In the genomic region with DNA sequence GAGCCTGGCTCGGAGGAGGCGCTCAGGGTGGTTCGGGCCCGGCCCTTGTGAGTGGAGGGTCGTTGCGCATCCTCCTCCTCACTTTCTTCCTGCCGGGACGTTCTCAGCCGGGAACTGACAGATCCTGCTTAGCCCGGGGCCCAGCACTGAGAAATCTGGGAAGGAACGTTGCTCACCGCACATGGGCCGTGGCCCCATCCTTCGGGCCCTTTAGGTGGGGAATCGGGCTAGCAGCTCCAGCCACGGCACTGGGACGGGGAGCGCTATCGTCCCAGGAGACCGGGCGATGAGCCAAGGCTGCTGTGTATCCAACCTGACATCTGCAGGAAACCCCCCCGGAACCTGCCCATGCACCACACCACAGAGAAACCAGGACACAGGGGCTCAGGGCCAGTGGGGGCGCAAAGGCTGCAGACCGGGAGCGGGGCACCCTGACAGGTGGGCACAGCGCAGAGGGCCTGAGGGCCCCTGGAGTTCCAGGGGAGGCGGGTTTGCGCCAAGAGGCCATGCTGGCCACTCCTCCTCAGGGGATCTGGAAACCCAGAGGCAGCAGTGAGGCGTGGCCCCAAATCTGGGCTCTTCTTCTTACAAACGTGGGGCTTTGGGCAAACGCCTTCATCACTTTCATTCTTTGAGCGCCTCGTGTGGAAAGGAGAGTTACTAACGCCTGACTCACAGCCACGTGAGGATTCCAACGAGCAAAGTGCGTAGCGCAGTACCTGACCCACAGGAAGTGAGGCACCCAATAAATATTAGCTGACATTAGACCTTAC, we compare ENCODE assay signal across 8 cellular contexts. TPM values are rescaled to one million over a fixed set of nuclear protein-coding genes. Genes with fewer than 3 reads are reported as not detected.
DNase-seq lines count a peak whose midpoint lies in the region; ATAC-seq, FAIRE-seq and TF ChIP-seq lines count a peak whose summit lies in the region.

Gene SH2D5, minus strand, starts transcription at position 116 of the 773 bp plus-strand sequence. CDS start 4,659 bp downstream, outside the sequence.

- FAIRE-seq in bronchial epithelial cell (lab: Jason Lieb, UNC) (peak; percentile 98), small intestine (lab: Jason Lieb, UNC) (no peak)

- no peaks in the 10 kb centered on the region for H3K36me3 ChIP-seq in bronchial epithelial cell (ENCODE audit: control insufficient read depth, insufficient read depth, low read length)
- peaks cover 0 to 4% of the 10 kb centered on the region in 2 donors for H3K36me3 ChIP-seq in small intestine (ENCODE audit: control insufficient read depth in 2 of 2, insufficient read depth in 2 of 2, low read length in 2 of 2)

- H3K9me3 ChIP-seq in small intestine (ENCODE audit: control insufficient read depth, low read depth): no peaks in the 10 kb centered on the region

- H3K4me3 ChIP-seq in bronchial epithelial cell (ENCODE audit: low read depth, low read length): peak within 1 kb of the TSS; percentile 72
- H3K4me3 ChIP-seq in small intestine (ENCODE audit: low read depth in 1 of 2, low read length in 2 of 2): peak within 1 kb of the TSS in 1 of 2 donors; percentile 68

- no peak for ATAC-seq in GM18519 (IDR thresholded peaks at IDR 0.05; ENCODE audit: low FRiP score, unreplicated experiment)

- H3K27ac ChIP-seq in VCaP (peak within 1 kb of the TSS; percentile 68), small intestine (ENCODE audit: low read depth in 1 of 2, low read length in 1 of 2) (peak within 1 kb of the TSS; percentile 61 to 72)

- 1% methylated on average over 38 of the region's 38 CpGs for whole genome bisulfite sequencing in small intestine, 3 donors

- DNase-seq in GM03348 (ENCODE audit: low spot score) (peak; percentile 89), HCEC 1CT (peak; percentile 99), NCI-H1694 treated with DMSO at 0.1 percent for 48 hours (lab: John Stamatoyannopoulos, UW) (peak; percentile 55), bronchial epithelial cell (ENCODE audit: low read depth) (peak; percentile 99), inferior parietal cortex (ENCODE audit: extremely low spot score) (peak; percentile 82), small intestine (peak; percentile 94)

- H3K27me3 ChIP-seq in bronchial epithelial cell (ENCODE audit: control insufficient read depth, insufficient read depth, low read length) (no peaks in the 10 kb centered on the region), small intestine (ENCODE audit: control insufficient read depth in 2 of 2, insufficient read depth in 2 of 2, low read length in 2 of 2) (peaks cover 3 to 22% of the 10 kb centered on the region in 2 donors)

- H3K4me1 ChIP-seq in small intestine (ENCODE audit: control insufficient read depth in 2 of 2, insufficient read depth in 1 of 2, low read depth in 1 of 2, low read length in 1 of 2): peaks cover 0 to 3% of the 10 kb centered on the region in 2 donors

- peak; percentile 58 for TF ChIP-seq CTCF in VCaP (conservative IDR thresholded peaks at IDR 0.05)
- TF ChIP-seq CTCF in bronchial epithelial cell (IDR thresholded peaks at IDR 0.05; ENCODE audit: insufficient read depth, low read length, severe bottlenecking): peak; percentile 45

RNA-seq across cellular contexts. Expression of gene SH2D5, which starts in this region (rescaled TPM):
- 32.6 and 55.3 TPM in 2 replicates for total RNA-seq in bronchial epithelial cell
- 1 to 10 TPM in 1 of 3 donors, under 1 TPM in 2; 0.07 to 1.1 (median 0.22) TPM for polyA plus RNA-seq in small intestine
